ENCODE assay signal across 27 cellular contexts in genomic region chr5:35819656-35820055, GRCh38. TPM values are rescaled to one million over a fixed set of nuclear protein-coding genes. Genes with fewer than 3 reads are reported as not detected.
DNase-seq lines count a peak whose midpoint lies in the region; ATAC-seq and FAIRE-seq lines count a peak whose summit lies in the region.
"Had no signal": no experiment of that assay in that cellular context is flagged by ENCODE, and none has a peak within 500 bp of the region (broad histone marks: within the 10 kb centered on the region; RNA-seq: fewer than 3 reads in every experiment).

No MANE protein-coding gene starts in this region.

- no peaks in the 10 kb centered on the region for H3K27me3 Mint-ChIP-seq in activated naive CD4-positive, alpha-beta T cell treated with anti-CD3 and anti-CD28 coated beads for 36 hours (ENCODE audit: low read depth)
- no peaks in the 10 kb centered on the region for H3K27me3 Mint-ChIP-seq in activated T-helper 17 cell treated with anti-CD3 and anti-CD28 coated beads, Interleukin-2, amount 50 U/mL, for 72 hours

- H3K4me1 Mint-ChIP-seq in activated naive CD4-positive, alpha-beta T cell treated with anti-CD3 and anti-CD28 coated beads for 36 hours (ENCODE audit: low read depth): peaks cover 60% of the 10 kb centered on the region
- peaks cover 48% of the 10 kb centered on the region for H3K4me1 Mint-ChIP-seq in activated T-helper 17 cell treated with anti-CD3 and anti-CD28 coated beads, Interleukin-2, amount 50 U/mL, for 72 hours
- H3K4me1 Mint-ChIP-seq: nephron had no signal

- intact Hi-C loops in activated naive CD4-positive, alpha-beta T cell treated with anti-CD3 and anti-CD28 coated beads for 36 hours (cut with micrococcal nuclease): no loop called here

- no peaks in the 10 kb centered on the region for H3K9me3 ChIP-seq in small intestine (ENCODE audit: control insufficient read depth, low read depth)
- H3K9me3 ChIP-seq: Peyer's patch, SJCRH30, spleen, tibial nerve had no signal

- no peaks in the 10 kb centered on the region for H3K36me3 ChIP-seq in small intestine (ENCODE audit: control insufficient read depth in 2 of 2, insufficient read depth in 2 of 2, low read length in 2 of 2)
- H3K36me3 ChIP-seq: Peyer's patch, SJCRH30, spleen, tibial nerve had no signal

- H3K36me3 Mint-ChIP-seq in activated naive CD4-positive, alpha-beta T cell treated with anti-CD3 and anti-CD28 coated beads for 36 hours (ENCODE audit: low read depth): peaks cover 4% of the 10 kb centered on the region
- peaks cover 5% of the 10 kb centered on the region for H3K36me3 Mint-ChIP-seq in activated T-helper 17 cell treated with anti-CD3 and anti-CD28 coated beads, Interleukin-2, amount 50 U/mL, for 72 hours (ENCODE audit: low read depth)

- no peaks in the 10 kb centered on the region for H3K27me3 ChIP-seq in small intestine (ENCODE audit: control insufficient read depth in 2 of 2, insufficient read depth in 2 of 2, low read length in 2 of 2)
- H3K27me3 ChIP-seq: Peyer's patch, spleen, tibial nerve had no signal

- 81 to 96% (median 88%) methylated on average over 1 of the region's 1 CpG for WGBS in small intestine, 3 donors

- ATAC-seq in activated T-helper 17 cell treated with anti-CD3 and anti-CD28 coated beads, Interleukin-2, amount 50 U/mL, for 72 hours (replicated peaks): peak; percentile 8

- H3K9me3 Mint-ChIP-seq in activated naive CD4-positive, alpha-beta T cell treated with anti-CD3 and anti-CD28 coated beads for 36 hours: peaks cover 3% of the 10 kb centered on the region
- no peaks in the 10 kb centered on the region for H3K9me3 Mint-ChIP-seq in activated T-helper 17 cell treated with anti-CD3 and anti-CD28 coated beads, Interleukin-2, amount 50 U/mL, for 72 hours
- H3K9me3 Mint-ChIP-seq: nephron had no signal

- no peak for FAIRE-seq in small intestine (lab: Jason Lieb, UNC)
- FAIRE-seq: astrocyte, endothelial cell of umbilical vein, keratinocyte had no signal

- no peak overlapping the region for H3K4me3 ChIP-seq in small intestine (ENCODE audit: low read depth in 1 of 2, low read length in 2 of 2)
- H3K4me3 ChIP-seq: Peyer's patch, SJCRH30, spleen, tibial nerve had no signal

- H3K4me3 Mint-ChIP-seq in activated naive CD4-positive, alpha-beta T cell treated with anti-CD3 and anti-CD28 coated beads for 36 hours: no peak overlapping the region
- H3K4me3 Mint-ChIP-seq in activated T-helper 17 cell treated with anti-CD3 and anti-CD28 coated beads, Interleukin-2, amount 50 U/mL, for 72 hours: peak overlapping the region; percentile 64
- H3K4me3 Mint-ChIP-seq: nephron had no signal

- H3K27ac Mint-ChIP-seq in activated naive CD4-positive, alpha-beta T cell treated with anti-CD3 and anti-CD28 coated beads for 36 hours: peak overlapping the region; percentile 95
- H3K27ac Mint-ChIP-seq in activated T-helper 17 cell treated with anti-CD3 and anti-CD28 coated beads, Interleukin-2, amount 50 U/mL, for 72 hours: peak overlapping the region; percentile 94
- H3K27ac Mint-ChIP-seq: nephron had no signal

- no peaks in the 10 kb centered on the region for H3K4me1 ChIP-seq in small intestine (ENCODE audit: control insufficient read depth in 2 of 2, insufficient read depth in 1 of 2, low read depth in 1 of 2, low read length in 1 of 2)
- H3K4me1 ChIP-seq: Peyer's patch, SJCRH30, tibial nerve had no signal

- CTCF ChIA-PET in activated naive CD4-positive, alpha-beta T cell treated with anti-CD3 and anti-CD28 coated beads for 36 hours (lab: Charles Lee): interaction anchor here (1.0 to 8.6 kb wide), 11 partner anchors 8 to 106 kb away, joined by 3 to 58 read pairs (median 5); partner anchors contain the start of gene IL7R

- DNase-seq in activated naive CD4-positive, alpha-beta T cell treated with anti-CD3 and anti-CD28 coated beads for 36 hours: no peak
- DNase-seq in activated naive CD4-positive, alpha-beta T cell (lab: John Stamatoyannopoulos, UW): no peak
- DNase-seq in MV-4-11 (lab: John Stamatoyannopoulos, UW) (peak; percentile 75), small intestine (peak; percentile 52), DMS53 treated with DMSO at 0.1 percent for 48 hours (lab: John Stamatoyannopoulos, UW; ENCODE audit: unreplicated experiment) (no peak), NCI-H524 treated with DMSO at 0.1 percent for 48 hours (lab: John Stamatoyannopoulos, UW) (no peak), NCI-H1105 (lab: John Stamatoyannopoulos, UW) (no peak)
- DNase-seq: activated CD4-positive, alpha-beta T cell treated with anti-CD3 and anti-CD28 coated beads for 48 hours; activated CD8-positive, alpha-beta memory T cell treated with anti-CD3 and anti-CD28 coated beads, Interleukin-2, amount 50 U/mL, for 48 hours; caudate nucleus; dermis blood vessel endothelial cell; DMS 273 treated with DMSO at 0.1 percent for 48 hours; midbrain; NCI-H2107; NCI-H510A treated with DMSO at 0.1 percent for 48 hours; Peyer's patch; retina; SJCRH30; spleen; stimulated activated CD4-positive, alpha-beta T cell treated with anti-CD3 and anti-CD28 coated beads, Interleukin-2, amount 100 ng/mL, for 48 hours; stimulated activated naive CD4-positive, alpha-beta T cell had no signal

- peak overlapping the region in 1 of 2 donors; percentile 66 for H3K27ac ChIP-seq in small intestine (ENCODE audit: low read depth in 1 of 2, low read length in 1 of 2)
- H3K27ac ChIP-seq: SJCRH30, tibial nerve had no signal

RNA-seq across cellular contexts. Expression of gene IL7R, which starts 37.0 kb away (rescaled TPM):
- 100 to 1,000 TPM; 144 to 147 TPM for total RNA-seq in activated naive CD4-positive, alpha-beta T cell treated with anti-CD3 and anti-CD28 coated beads for 36 hours
- 100 to 1,000 TPM; 162 to 203 TPM for total RNA-seq in activated T-helper 17 cell treated with anti-CD3 and anti-CD28 coated beads, Interleukin-2, amount 50 U/mL, for 72 hours
- polyA plus RNA-seq in small intestine: 1 to 10 TPM; 2.9 to 8.0 (median 5.9) TPM

Comparison
In these comparisons a context has a peak if more than half of its experiments do, and no peak if none do; other contexts are left out.
1. DNase-seq: peak in MV-4-11 (single experiment) and small intestine (single experiment); none in activated naive CD4-positive, alpha-beta T cell treated with anti-CD3 and anti-CD28 coated beads for 36 hours (single experiment), activated naive CD4-positive, alpha-beta T cell (0 of 4), DMS53 treated with DMSO at 0.1 percent for 48 hours (single experiment), NCI-H524 treated with DMSO at 0.1 percent for 48 hours (single experiment) and NCI-H1105 (single experiment).